In the genomic region with DNA sequence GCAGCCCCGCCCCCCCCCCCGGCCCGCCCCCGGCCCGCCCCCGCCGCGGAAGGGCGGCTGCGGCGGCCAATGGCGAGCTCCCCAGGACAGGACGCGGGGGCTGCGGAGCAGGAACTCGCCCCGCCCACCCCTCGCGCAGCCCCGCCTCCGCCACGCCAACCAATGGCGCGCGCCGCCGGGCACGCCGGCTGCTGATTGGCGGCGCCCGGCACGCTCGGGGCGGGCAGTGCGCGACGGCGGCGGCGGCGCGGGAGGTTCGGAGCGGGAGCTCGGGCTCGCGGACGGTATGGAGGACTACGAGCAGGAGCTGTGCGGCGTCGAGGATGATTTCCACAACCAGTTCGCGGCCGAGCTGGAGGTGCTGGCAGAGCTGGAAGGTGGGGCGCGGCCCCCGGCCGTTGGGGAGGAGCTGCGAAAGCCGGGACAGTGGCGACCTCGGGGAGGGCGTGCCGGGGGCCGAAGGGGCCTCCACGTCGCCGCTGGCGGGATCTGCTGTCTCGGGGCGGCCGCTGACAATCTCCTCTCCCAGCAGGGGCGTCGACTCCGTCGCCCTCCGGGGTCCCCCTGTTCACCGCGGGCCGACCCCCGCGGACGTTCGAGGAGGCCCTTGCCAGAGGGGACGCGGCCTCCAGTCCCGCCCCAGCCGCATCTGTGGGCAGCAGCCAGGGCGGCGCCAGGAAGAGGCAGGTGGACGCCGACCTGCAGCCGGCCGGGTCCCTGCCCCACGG, we compare ENCODE assay signal across 1 cellular context.
A peak's percentile ranks its signal among the peaks of the same experiment; 100 is the strongest.
TF ChIP-seq lines count a peak whose summit lies in the region.

A gene (plus strand): TSS at position 222 of the 728 bp plus-strand sequence. CDS start 65 bp downstream, at position 287.

TF ChIP-seq in K562, 482 proteins besides CTCF, POLR2A, EP300 and RAD21 (continued from another document and continues in another):
- peak; percentile 68 for TF ChIP-seq SP1 (CRISPR knock-in tag; IDR thresholded peaks at IDR 0.05)
- TF ChIP-seq, protein P1, sequence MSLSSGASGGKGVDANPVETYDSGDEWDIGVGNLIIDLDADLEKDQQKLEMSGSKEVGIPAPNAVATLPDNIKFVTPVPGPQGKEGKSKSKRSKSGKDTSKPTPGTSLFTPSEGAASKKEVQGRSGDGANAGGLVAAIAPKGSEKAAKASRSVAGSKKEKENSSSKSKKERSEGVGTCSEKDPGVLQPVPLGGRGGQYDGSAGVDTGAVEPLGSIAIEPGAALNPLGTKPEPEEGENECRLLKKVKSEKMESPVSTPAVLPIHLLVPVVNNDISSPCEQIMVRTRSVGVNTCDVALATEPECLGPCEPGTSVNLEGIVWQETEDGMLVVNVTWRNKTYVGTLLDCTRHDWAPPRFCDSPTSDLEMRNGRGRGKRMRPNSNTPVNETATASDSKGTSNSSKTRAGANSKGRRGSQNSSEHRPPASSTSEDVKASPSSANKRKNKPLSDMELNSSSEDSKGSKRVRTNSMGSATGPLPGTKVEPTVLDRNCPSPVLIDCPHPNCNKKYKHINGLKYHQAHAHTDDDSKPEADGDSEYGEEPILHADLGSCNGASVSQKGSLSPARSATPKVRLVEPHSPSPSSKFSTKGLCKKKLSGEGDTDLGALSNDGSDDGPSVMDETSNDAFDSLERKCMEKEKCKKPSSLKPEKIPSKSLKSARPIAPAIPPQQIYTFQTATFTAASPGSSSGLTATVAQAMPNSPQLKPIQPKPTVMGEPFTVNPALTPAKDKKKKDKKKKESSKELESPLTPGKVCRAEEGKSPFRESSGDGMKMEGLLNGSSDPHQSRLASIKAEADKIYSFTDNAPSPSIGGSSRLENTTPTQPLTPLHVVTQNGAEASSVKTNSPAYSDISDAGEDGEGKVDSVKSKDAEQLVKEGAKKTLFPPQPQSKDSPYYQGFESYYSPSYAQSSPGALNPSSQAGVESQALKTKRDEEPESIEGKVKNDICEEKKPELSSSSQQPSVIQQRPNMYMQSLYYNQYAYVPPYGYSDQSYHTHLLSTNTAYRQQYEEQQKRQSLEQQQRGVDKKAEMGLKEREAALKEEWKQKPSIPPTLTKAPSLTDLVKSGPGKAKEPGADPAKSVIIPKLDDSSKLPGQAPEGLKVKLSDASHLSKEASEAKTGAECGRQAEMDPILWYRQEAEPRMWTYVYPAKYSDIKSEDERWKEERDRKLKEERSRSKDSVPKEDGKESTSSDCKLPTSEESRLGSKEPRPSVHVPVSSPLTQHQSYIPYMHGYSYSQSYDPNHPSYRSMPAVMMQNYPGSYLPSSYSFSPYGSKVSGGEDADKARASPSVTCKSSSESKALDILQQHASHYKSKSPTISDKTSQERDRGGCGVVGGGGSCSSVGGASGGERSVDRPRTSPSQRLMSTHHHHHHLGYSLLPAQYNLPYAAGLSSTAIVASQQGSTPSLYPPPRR (CRISPR knock-in tag; IDR thresholded peaks at IDR 0.05; ENCODE audit: borderline replicate concordance), result peak; percentile 56; the same call in 1 of the 2 replicates
- TF ChIP-seq JUN (IDR thresholded peaks at IDR 0.05; ENCODE audit: borderline replicate concordance, low read depth, low read length), result peak; percentile 27; the same call in 1 of the 2 replicates
- TF ChIP-seq JUN (CRISPR knock-in tag; IDR thresholded peaks at IDR 0.05; ENCODE audit: borderline replicate concordance), result no peak
- TF ChIP-seq, protein P2, sequence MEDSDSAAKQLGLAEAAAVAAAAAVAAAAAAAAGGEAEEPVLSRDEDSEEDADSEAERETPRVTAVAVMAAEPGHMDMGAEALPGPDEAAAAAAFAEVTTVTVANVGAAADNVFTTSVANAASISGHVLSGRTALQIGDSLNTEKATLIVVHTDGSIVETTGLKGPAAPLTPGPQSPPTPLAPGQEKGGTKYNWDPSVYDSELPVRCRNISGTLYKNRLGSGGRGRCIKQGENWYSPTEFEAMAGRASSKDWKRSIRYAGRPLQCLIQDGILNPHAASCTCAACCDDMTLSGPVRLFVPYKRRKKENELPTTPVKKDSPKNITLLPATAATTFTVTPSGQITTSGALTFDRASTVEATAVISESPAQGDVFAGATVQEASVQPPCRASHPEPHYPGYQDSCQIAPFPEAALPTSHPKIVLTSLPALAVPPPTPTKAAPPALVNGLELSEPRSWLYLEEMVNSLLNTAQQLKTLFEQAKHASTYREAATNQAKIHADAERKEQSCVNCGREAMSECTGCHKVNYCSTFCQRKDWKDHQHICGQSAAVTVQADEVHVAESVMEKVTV (CRISPR knock-in tag; IDR thresholded peaks at IDR 0.05), result no peak
- TF ChIP-seq TEAD2 (tag; IDR thresholded peaks at IDR 0.05), result no peak
- no peak for TF ChIP-seq MEF2A (IDR thresholded peaks at IDR 0.05; ENCODE audit: control insufficient read depth, low read depth, low read length)
- no peak for TF ChIP-seq ZNF668 (CRISPR knock-in tag; IDR thresholded peaks at IDR 0.05)
- TF ChIP-seq PHF20 (IDR thresholded peaks at IDR 0.05; ENCODE audit: partially characterized antibody), result peak; percentile 48
- no peak for TF ChIP-seq ZNF263 (CRISPR knock-in tag; IDR thresholded peaks at IDR 0.05; ENCODE audit: borderline replicate concordance)
- TF ChIP-seq PHF8 (IDR thresholded peaks at IDR 0.05; ENCODE audit: borderline replicate concordance, low read length), result peak; percentile 72; the same call in 1 of the 2 replicates
- peak; percentile 70; the same call in 1 of the 2 replicates for TF ChIP-seq KDM2B (CRISPR knock-in tag; IDR thresholded peaks at IDR 0.05)
- peak; percentile 48 for TF ChIP-seq NFYB (IDR thresholded peaks at IDR 0.05; ENCODE audit: extremely low read depth, insufficient read length)
- no peak for TF ChIP-seq BRD4 (IDR thresholded peaks at IDR 0.05)
- TF ChIP-seq HLTF (IDR thresholded peaks at IDR 0.05), result 0 out of 2 replicates have a peak, but pooled peaks have one; percentile 31
- TF ChIP-seq POLR2G (IDR thresholded peaks at IDR 0.05; ENCODE audit: low read depth, low read length), result peak; percentile 81
- TF ChIP-seq, protein P3, sequence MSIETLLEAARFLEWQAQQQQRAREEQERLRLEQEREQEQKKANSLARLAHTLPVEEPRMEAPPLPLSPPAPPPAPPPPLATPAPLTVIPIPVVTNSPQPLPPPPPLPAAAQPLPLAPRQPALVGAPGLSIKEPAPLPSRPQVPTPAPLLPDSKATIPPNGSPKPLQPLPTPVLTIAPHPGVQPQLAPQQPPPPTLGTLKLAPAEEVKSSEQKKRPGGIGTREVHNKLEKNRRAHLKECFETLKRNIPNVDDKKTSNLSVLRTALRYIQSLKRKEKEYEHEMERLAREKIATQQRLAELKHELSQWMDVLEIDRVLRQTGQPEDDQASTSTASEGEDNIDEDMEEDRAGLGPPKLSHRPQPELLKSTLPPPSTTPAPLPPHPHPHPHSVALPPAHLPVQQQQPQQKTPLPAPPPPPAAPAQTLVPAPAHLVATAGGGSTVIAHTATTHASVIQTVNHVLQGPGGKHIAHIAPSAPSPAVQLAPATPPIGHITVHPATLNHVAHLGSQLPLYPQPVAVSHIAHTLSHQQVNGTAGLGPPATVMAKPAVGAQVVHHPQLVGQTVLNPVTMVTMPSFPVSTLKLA (conservative IDR thresholded peaks at IDR 0.05), result peak in 1 of 2 experiments; percentile 76; a peak in 2 of 4 replicates
- TF ChIP-seq, protein P4, sequence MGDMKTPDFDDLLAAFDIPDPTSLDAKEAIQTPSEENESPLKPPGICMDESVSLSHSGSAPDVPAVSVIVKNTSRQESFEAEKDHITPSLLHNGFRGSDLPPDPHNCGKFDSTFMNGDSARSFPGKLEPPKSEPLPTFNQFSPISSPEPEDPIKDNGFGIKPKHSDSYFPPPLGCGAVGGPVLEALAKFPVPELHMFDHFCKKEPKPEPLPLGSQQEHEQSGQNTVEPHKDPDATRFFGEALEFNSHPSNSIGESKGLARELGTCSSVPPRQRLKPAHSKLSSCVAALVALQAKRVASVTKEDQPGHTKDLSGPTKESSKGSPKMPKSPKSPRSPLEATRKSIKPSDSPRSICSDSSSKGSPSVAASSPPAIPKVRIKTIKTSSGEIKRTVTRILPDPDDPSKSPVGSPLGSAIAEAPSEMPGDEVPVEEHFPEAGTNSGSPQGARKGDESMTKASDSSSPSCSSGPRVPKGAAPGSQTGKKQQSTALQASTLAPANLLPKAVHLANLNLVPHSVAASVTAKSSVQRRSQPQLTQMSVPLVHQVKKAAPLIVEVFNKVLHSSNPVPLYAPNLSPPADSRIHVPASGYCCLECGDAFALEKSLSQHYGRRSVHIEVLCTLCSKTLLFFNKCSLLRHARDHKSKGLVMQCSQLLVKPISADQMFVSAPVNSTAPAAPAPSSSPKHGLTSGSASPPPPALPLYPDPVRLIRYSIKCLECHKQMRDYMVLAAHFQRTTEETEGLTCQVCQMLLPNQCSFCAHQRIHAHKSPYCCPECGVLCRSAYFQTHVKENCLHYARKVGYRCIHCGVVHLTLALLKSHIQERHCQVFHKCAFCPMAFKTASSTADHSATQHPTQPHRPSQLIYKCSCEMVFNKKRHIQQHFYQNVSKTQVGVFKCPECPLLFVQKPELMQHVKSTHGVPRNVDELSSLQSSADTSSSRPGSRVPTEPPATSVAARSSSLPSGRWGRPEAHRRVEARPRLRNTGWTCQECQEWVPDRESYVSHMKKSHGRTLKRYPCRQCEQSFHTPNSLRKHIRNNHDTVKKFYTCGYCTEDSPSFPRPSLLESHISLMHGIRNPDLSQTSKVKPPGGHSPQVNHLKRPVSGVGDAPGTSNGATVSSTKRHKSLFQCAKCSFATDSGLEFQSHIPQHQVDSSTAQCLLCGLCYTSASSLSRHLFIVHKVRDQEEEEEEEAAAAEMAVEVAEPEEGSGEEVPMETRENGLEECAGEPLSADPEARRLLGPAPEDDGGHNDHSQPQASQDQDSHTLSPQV (IDR thresholded peaks at IDR 0.05), result 0 out of 2 replicates have a peak, but pooled peaks have one; percentile 44
- peak; percentile 44; the same call in 1 of the 2 replicates for TF ChIP-seq ZNF12 (CRISPR knock-in tag; IDR thresholded peaks at IDR 0.05)
- TF ChIP-seq TCF3 (CRISPR knock-in tag; IDR thresholded peaks at IDR 0.05), result 0 out of 2 replicates have a peak, but pooled peaks have one; percentile 7
- TF ChIP-seq, protein P5, sequence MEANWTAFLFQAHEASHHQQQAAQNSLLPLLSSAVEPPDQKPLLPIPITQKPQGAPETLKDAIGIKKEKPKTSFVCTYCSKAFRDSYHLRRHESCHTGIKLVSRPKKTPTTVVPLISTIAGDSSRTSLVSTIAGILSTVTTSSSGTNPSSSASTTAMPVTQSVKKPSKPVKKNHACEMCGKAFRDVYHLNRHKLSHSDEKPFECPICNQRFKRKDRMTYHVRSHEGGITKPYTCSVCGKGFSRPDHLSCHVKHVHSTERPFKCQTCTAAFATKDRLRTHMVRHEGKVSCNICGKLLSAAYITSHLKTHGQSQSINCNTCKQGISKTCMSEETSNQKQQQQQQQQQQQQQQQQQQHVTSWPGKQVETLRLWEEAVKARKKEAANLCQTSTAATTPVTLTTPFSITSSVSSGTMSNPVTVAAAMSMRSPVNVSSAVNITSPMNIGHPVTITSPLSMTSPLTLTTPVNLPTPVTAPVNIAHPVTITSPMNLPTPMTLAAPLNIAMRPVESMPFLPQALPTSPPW (CRISPR knock-in tag; IDR thresholded peaks at IDR 0.05), result peak; percentile 88
- TF ChIP-seq ZNF699 (CRISPR knock-in tag; IDR thresholded peaks at IDR 0.05; ENCODE audit: insufficient replicate concordance), result no peak
- TF ChIP-seq NR4A1 (CRISPR knock-in tag; IDR thresholded peaks at IDR 0.05), result no peak
- no peak for TF ChIP-seq NR4A1 (tag; IDR thresholded peaks at IDR 0.05)
- peak; percentile 69 for TF ChIP-seq SMAD4 (CRISPR knock-in tag; conservative IDR thresholded peaks at IDR 0.05)
- TF ChIP-seq ZNF584 (CRISPR knock-in tag; IDR thresholded peaks at IDR 0.05; ENCODE audit: low read depth), result no peak
- no peak for TF ChIP-seq GATAD2A (IDR thresholded peaks at IDR 0.05)
- no peak for TF ChIP-seq STAT5A (IDR thresholded peaks at IDR 0.05; ENCODE audit: borderline replicate concordance, low read length)
- peak; percentile 66 for TF ChIP-seq U2AF1 (optimal IDR thresholded peaks at IDR 0.05; ENCODE audit: low read depth, low read length)
- peak; percentile 73 for TF ChIP-seq ZFX (CRISPR knock-in tag; IDR thresholded peaks at IDR 0.05)
- 0 out of 2 replicates have a peak, but pooled peaks have one; percentile 10 for TF ChIP-seq GATAD2B (IDR thresholded peaks at IDR 0.05; ENCODE audit: borderline replicate concordance)
- TF ChIP-seq FOXP1 (CRISPR knock-in tag; IDR thresholded peaks at IDR 0.05), result no peak; the same call in 1 of the 2 replicates
- peak; percentile 28 to 63; a peak in 1 of 4 replicates for TF ChIP-seq SIN3A (IDR thresholded peaks at IDR 0.05; ENCODE audit: borderline replicate concordance in 2 of 2, control insufficient read depth in 1 of 2, low read depth in 2 of 2, low read length in 2 of 2)
- TF ChIP-seq CREM (IDR thresholded peaks at IDR 0.05; ENCODE audit: low read depth), result peak; percentile 36; the same call in 1 of the 2 replicates
- TF ChIP-seq, protein P6, sequence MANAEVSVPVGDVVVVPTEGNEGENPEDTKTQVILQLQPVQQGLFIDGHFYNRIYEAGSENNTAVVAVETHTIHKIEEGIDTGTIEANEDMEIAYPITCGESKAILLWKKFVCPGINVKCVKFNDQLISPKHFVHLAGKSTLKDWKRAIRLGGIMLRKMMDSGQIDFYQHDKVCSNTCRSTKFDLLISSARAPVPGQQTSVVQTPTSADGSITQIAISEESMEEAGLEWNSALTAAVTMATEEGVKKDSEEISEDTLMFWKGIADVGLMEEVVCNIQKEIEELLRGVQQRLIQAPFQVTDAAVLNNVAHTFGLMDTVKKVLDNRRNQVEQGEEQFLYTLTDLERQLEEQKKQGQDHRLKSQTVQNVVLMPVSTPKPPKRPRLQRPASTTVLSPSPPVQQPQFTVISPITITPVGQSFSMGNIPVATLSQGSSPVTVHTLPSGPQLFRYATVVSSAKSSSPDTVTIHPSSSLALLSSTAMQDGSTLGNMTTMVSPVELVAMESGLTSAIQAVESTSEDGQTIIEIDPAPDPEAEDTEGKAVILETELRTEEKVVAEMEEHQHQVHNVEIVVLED (CRISPR knock-in tag; IDR thresholded peaks at IDR 0.05), result peak; percentile 99
- no peak for TF ChIP-seq TRIM24 (IDR thresholded peaks at IDR 0.05)
- TF ChIP-seq, protein P7, sequence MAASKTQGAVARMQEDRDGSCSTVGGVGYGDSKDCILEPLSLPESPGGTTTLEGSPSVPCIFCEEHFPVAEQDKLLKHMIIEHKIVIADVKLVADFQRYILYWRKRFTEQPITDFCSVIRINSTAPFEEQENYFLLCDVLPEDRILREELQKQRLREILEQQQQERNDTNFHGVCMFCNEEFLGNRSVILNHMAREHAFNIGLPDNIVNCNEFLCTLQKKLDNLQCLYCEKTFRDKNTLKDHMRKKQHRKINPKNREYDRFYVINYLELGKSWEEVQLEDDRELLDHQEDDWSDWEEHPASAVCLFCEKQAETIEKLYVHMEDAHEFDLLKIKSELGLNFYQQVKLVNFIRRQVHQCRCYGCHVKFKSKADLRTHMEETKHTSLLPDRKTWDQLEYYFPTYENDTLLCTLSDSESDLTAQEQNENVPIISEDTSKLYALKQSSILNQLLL (CRISPR knock-in tag; IDR thresholded peaks at IDR 0.05; ENCODE audit: borderline replicate concordance), result no peak
- peak; percentile 65; the same call in 1 of the 2 replicates for TF ChIP-seq EP400 (IDR thresholded peaks at IDR 0.05)
- TF ChIP-seq SP2 (IDR thresholded peaks at IDR 0.05; ENCODE audit: extremely low read depth, low read depth, low read length, poor library complexity, severe bottlenecking), result peak; percentile 56
- TF ChIP-seq TBP (optimal IDR thresholded peaks at IDR 0.05; ENCODE audit: low read depth, low read length), result peak; percentile 6
- TF ChIP-seq L3MBTL2 (IDR thresholded peaks at IDR 0.05), result peak; percentile 89
